1 cellular context compared by ENCODE assay signal in the genomic region with DNA sequence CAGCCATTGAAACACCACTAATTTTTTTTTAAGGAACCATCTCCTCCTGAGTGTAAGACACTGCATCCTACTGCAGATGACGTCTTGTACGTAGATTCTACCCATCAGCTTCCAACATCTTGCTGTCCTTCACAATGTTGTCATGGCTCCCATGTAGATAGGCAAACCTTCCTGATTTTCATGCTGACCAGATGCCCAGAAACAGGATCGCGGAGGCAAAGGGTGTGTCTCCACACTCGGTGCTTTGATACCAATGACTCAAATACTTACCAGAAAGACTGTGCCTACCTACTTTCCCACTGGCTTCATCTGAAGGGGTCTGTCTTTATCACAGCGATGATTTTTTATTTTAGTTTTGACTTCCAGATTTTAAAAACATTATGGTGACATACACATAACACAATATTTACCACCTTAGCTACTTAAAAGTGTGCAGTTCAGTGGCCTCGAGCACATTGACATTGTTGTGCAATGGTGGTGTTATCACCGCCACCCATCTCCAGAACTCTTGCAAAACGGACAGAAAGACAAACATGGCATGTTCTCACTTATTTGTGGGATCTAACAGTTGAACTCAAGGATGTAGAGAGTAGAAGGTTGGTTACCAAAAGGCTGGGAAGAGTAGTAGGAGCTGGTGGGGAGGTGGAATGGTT.
A peak's percentile ranks its signal among the peaks of the same experiment; 100 is the strongest.
TF ChIP-seq lines count a peak whose summit lies in the region.

No MANE protein-coding gene starts in this region.

TF ChIP-seq in HepG2, 621 proteins besides CTCF, POLR2A, EP300 and RAD21 (continued from another document and continues in another):
- TF ChIP-seq CC2D1A (CRISPR knock-in tag; IDR thresholded peaks at IDR 0.05) = no peak
- no peak for TF ChIP-seq ZNF549 (CRISPR knock-in tag; IDR thresholded peaks at IDR 0.05)
- TF ChIP-seq, protein P1, sequence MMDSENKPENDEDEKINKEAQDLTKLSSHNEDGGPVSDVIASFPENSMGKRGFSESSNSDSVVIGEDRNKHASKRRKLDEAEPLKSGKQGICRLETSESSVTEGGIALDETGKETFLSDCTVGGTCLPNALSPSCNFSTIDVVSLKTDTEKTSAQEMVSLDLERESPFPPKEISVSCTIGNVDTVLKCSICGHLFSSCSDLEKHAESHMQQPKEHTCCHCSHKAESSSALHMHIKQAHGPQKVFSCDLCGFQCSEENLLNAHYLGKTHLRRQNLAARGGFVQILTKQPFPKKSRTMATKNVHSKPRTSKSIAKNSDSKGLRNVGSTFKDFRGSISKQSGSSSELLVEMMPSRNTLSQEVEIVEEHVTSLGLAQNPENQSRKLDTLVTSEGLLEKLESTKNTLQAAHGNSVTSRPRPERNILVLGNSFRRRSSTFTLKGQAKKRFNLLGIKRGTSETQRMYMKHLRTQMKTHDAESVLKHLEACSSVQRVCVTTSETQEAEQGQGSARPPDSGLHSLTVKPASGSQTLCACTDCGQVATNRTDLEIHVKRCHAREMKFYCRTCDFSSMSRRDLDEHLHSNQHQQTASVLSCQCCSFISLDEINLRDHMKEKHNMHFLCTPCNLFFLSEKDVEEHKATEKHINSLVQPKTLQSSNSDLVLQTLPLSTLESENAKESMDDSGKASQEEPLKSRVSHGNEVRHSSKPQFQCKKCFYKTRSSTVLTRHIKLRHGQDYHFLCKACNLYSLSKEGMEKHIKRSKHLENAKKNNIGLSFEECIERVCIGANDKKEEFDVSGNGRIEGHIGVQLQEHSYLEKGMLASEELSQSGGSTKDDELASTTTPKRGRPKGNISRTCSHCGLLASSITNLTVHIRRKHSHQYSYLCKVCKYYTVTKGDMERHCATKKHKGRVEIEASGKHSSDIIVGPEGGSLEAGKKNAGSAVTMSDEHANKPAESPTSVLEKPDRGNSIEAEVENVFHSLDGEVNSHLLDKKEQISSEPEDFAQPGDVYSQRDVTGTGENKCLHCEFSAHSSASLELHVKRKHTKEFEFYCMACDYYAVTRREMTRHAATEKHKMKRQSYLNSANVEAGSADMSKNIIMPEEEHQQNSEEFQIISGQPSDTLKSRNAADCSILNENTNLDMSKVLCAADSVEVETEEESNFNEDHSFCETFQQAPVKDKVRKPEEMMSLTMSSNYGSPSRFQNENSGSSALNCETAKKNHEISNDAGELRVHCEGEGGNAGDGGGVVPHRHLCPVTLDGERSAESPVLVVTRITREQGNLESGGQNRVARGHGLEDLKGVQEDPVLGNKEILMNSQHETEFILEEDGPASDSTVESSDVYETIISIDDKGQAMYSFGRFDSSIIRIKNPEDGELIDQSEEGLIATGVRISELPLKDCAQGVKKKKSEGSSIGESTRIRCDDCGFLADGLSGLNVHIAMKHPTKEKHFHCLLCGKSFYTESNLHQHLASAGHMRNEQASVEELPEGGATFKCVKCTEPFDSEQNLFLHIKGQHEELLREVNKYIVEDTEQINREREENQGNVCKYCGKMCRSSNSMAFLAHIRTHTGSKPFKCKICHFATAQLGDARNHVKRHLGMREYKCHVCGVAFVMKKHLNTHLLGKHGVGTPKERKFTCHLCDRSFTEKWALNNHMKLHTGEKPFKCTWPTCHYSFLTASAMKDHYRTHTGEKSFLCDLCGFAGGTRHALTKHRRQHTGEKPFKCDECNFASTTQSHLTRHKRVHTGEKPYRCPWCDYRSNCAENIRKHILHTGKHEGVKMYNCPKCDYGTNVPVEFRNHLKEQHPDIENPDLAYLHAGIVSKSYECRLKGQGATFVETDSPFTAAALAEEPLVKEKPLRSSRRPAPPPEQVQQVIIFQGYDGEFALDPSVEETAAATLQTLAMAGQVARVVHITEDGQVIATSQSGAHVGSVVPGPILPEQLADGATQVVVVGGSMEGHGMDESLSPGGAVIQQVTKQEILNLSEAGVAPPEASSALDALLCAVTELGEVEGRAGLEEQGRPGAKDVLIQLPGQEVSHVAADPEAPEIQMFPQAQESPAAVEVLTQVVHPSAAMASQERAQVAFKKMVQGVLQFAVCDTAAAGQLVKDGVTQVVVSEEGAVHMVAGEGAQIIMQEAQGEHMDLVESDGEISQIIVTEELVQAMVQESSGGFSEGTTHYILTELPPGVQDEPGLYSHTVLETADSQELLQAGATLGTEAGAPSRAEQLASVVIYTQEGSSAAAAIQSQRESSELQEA (CRISPR knock-in tag; IDR thresholded peaks at IDR 0.05; ENCODE audit: not compliant biosample characterization) = peak; percentile 52
- no peak for TF ChIP-seq PAF1 (CRISPR knock-in tag; IDR thresholded peaks at IDR 0.05)
- TF ChIP-seq SAFB2 (CRISPR knock-in tag; IDR thresholded peaks at IDR 0.05; ENCODE audit: borderline replicate concordance, low read depth) = 0 out of 2 replicates have a peak, but pooled peaks have one; percentile 41
- TF ChIP-seq ZNF205 (CRISPR knock-in tag; IDR thresholded peaks at IDR 0.05) = peak; percentile 84
- no peak; the same call in 1 of the 2 replicates for TF ChIP-seq ZNF274 (CRISPR knock-in tag; IDR thresholded peaks at IDR 0.05)
- TF ChIP-seq ZC3H4 (CRISPR knock-in tag; IDR thresholded peaks at IDR 0.05; ENCODE audit: borderline replicate concordance) = no peak
- peak; percentile 100 for TF ChIP-seq MIER3 (CRISPR knock-in tag; IDR thresholded peaks at IDR 0.05; ENCODE audit: borderline replicate concordance)
- TF ChIP-seq DNMT3B (CRISPR knock-in tag; conservative IDR thresholded peaks at IDR 0.05) = peak; percentile 95; the same call in 1 of the 2 replicates
- TF ChIP-seq, protein P2, sequence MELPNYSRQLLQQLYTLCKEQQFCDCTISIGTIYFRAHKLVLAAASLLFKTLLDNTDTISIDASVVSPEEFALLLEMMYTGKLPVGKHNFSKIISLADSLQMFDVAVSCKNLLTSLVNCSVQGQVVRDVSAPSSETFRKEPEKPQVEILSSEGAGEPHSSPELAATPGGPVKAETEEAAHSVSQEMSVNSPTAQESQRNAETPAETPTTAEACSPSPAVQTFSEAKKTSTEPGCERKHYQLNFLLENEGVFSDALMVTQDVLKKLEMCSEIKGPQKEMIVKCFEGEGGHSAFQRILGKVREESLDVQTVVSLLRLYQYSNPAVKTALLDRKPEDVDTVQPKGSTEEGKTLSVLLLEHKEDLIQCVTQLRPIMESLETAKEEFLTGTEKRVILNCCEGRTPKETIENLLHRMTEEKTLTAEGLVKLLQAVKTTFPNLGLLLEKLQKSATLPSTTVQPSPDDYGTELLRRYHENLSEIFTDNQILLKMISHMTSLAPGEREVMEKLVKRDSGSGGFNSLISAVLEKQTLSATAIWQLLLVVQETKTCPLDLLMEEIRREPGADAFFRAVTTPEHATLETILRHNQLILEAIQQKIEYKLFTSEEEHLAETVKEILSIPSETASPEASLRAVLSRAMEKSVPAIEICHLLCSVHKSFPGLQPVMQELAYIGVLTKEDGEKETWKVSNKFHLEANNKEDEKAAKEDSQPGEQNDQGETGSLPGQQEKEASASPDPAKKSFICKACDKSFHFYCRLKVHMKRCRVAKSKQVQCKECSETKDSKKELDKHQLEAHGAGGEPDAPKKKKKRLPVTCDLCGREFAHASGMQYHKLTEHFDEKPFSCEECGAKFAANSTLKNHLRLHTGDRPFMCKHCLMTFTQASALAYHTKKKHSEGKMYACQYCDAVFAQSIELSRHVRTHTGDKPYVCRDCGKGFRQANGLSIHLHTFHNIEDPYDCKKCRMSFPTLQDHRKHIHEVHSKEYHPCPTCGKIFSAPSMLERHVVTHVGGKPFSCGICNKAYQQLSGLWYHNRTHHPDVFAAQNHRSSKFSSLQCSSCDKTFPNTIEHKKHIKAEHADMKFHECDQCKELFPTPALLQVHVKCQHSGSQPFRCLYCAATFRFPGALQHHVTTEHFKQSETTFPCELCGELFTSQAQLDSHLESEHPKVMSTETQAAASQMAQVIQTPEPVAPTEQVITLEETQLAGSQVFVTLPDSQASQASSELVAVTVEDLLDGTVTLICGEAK (IDR thresholded peaks at IDR 0.05) = no peak
- TF ChIP-seq, protein P2 (CRISPR knock-in tag; IDR thresholded peaks at IDR 0.05) = peak; percentile 57; the same call in 1 of the 2 replicates
- TF ChIP-seq ZNF644 (CRISPR knock-in tag; IDR thresholded peaks at IDR 0.05; ENCODE audit: low read depth) = peak; percentile 99
- TF ChIP-seq ZNF674 (CRISPR knock-in tag; IDR thresholded peaks at IDR 0.05; ENCODE audit: low read depth) = no peak
- TF ChIP-seq ZNF331 (CRISPR knock-in tag; IDR thresholded peaks at IDR 0.05) = peak; percentile 99
- peak; percentile 94; the same call in 1 of the 2 replicates for TF ChIP-seq ZNF747 (CRISPR knock-in tag; IDR thresholded peaks at IDR 0.05; ENCODE audit: borderline replicate concordance)
- TF ChIP-seq MTA1 (CRISPR knock-in tag; IDR thresholded peaks at IDR 0.05; ENCODE audit: borderline replicate concordance) = peak; percentile 49; the same call in 1 of the 2 replicates
- peak; percentile 30; the same call in 1 of the 2 replicates for TF ChIP-seq POLR2AphosphoS5 (IDR thresholded peaks at IDR 0.05; ENCODE audit: low read depth, low read length)
- peak; percentile 89 for TF ChIP-seq SP140L (CRISPR knock-in tag; IDR thresholded peaks at IDR 0.05; ENCODE audit: borderline replicate concordance)
- TF ChIP-seq, protein P3, sequence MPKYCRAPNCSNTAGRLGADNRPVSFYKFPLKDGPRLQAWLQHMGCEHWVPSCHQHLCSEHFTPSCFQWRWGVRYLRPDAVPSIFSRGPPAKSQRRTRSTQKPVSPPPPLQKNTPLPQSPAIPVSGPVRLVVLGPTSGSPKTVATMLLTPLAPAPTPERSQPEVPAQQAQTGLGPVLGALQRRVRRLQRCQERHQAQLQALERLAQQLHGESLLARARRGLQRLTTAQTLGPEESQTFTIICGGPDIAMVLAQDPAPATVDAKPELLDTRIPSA (CRISPR knock-in tag; IDR thresholded peaks at IDR 0.05; ENCODE audit: borderline replicate concordance) = no peak
- TF ChIP-seq ZNF383 (CRISPR knock-in tag; IDR thresholded peaks at IDR 0.05; ENCODE audit: borderline replicate concordance) = no peak
- no peak for TF ChIP-seq TCF12 (IDR thresholded peaks at IDR 0.05)
- TF ChIP-seq TCF12 (CRISPR knock-in tag; IDR thresholded peaks at IDR 0.05) = peak; percentile 98
- TF ChIP-seq SKI (IDR thresholded peaks at IDR 0.05; ENCODE audit: partially characterized antibody) = peak; percentile 94
- TF ChIP-seq KLF13 (CRISPR knock-in tag; IDR thresholded peaks at IDR 0.05) = no peak
- peak; percentile 95 for TF ChIP-seq TCF7 (IDR thresholded peaks at IDR 0.05; ENCODE audit: low read depth)
- no peak for TF ChIP-seq POLR2G (IDR thresholded peaks at IDR 0.05; ENCODE audit: low read depth, low read length)
- TF ChIP-seq DMAP1 (CRISPR knock-in tag; IDR thresholded peaks at IDR 0.05) = peak; percentile 89
- TF ChIP-seq, protein P4, sequence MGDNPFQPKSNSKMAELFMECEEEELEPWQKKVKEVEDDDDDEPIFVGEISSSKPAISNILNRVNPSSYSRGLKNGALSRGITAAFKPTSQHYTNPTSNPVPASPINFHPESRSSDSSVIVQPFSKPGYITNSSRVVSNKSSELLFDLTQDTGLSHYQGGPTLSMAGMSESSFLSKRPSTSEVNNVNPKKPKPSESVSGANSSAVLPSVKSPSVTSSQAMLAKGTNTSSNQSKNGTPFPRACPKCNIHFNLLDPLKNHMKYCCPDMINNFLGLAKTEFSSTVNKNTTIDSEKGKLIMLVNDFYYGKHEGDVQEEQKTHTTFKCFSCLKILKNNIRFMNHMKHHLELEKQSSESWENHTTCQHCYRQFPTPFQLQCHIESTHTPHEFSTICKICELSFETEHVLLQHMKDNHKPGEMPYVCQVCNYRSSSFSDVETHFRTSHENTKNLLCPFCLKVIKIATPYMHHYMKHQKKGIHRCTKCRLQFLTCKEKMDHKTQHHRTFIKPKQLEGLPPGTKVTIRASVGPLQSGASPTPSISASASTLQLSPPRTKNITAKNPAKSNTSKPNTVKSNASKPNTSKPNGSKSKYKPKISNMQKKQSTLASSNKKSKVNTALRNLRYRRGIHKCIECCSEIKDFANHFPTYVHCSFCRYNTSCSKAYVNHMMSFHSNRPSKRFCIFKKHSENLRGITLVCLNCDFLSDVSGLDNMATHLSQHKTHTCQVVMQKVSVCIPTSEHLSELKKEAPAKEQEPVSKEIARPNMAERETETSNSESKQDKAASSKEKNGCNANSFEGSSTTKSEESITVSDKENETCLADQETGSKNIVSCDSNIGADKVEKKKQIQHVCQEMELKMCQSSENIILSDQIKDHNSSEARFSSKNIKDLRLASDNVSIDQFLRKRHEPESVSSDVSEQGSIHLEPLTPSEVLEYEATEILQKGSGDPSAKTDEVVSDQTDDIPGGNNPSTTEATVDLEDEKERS (CRISPR knock-in tag; IDR thresholded peaks at IDR 0.05) = peak; percentile 96
- TF ChIP-seq, protein P5, sequence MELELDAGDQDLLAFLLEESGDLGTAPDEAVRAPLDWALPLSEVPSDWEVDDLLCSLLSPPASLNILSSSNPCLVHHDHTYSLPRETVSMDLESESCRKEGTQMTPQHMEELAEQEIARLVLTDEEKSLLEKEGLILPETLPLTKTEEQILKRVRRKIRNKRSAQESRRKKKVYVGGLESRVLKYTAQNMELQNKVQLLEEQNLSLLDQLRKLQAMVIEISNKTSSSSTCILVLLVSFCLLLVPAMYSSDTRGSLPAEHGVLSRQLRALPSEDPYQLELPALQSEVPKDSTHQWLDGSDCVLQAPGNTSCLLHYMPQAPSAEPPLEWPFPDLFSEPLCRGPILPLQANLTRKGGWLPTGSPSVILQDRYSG (CRISPR knock-in tag; IDR thresholded peaks at IDR 0.05) = no peak
- TF ChIP-seq CAMTA2 (CRISPR knock-in tag; IDR thresholded peaks at IDR 0.05; ENCODE audit: borderline replicate concordance) = no peak
- no peak for TF ChIP-seq ZZZ3 (CRISPR knock-in tag; IDR thresholded peaks at IDR 0.05; ENCODE audit: borderline replicate concordance)
- TF ChIP-seq, protein P6, sequence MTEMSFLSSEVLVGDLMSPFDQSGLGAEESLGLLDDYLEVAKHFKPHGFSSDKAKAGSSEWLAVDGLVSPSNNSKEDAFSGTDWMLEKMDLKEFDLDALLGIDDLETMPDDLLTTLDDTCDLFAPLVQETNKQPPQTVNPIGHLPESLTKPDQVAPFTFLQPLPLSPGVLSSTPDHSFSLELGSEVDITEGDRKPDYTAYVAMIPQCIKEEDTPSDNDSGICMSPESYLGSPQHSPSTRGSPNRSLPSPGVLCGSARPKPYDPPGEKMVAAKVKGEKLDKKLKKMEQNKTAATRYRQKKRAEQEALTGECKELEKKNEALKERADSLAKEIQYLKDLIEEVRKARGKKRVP (CRISPR knock-in tag; IDR thresholded peaks at IDR 0.05) = peak in 1 of 2 experiments; percentile 88; a peak in 2 of 4 replicates
